In genomic region chr14:98724734-98725133, GRCh38 we compare ENCODE assay signal across 19 cellular contexts.
DNase-seq lines count a peak whose midpoint lies in the region; FAIRE-seq and TF ChIP-seq lines count a peak whose summit lies in the region.
"Had no signal": no experiment of that assay in that cellular context is flagged by ENCODE, and none has a peak within 500 bp of the region (broad histone marks: within the 10 kb centered on the region; RNA-seq: fewer than 3 reads in every experiment).

No MANE protein-coding gene starts in this region.

- no peak overlapping the region for H2BK5ac ChIP-seq in H1 (ENCODE audit: low read depth, low read length)

- H3K4me3 Mint-ChIP-seq in neural progenitor cell: no peak overlapping the region
- H3K4me3 Mint-ChIP-seq: CD8-positive, alpha-beta memory T cell had no signal

- H3K4me1 Mint-ChIP-seq in neural progenitor cell: peaks cover 2% of the 10 kb centered on the region
- H3K4me1 Mint-ChIP-seq: CD8-positive, alpha-beta memory T cell had no signal

- TF ChIP-seq EP300 in H1 (IDR thresholded peaks at IDR 0.05; ENCODE audit: borderline replicate concordance in 1 of 2, low read depth in 2 of 2, low read length in 2 of 2): no peak

- no peaks in the 10 kb centered on the region for H3K36me3 Mint-ChIP-seq in neural progenitor cell

- no peak overlapping the region for H2BK15ac ChIP-seq in H1 (ENCODE audit: low read length)

- WGBS in H1 (ENCODE audit: extremely low coverage in 1 of 2, insufficient coverage in 1 of 2, insufficient read length in 1 of 2, insufficient replicate concordance in 2 of 2, low coverage in 1 of 2, low lambda C conversion rate in 2 of 2, missing lambda C conversion rate in 1 of 2), 2 experiments: 85% methylated on average over 9 of the region's 9 CpGs; no CpG with 5 or more reads in 1 of the 2 experiments

- no peaks in the 10 kb centered on the region for H3K9me2 ChIP-seq in MM.1S (replicated peaks; ENCODE audit: insufficient read depth, low read length)

- no peak overlapping the region for H4K8ac ChIP-seq in H1 (ENCODE audit: extremely low read depth, insufficient read depth, low read length)

- FAIRE-seq in H1 (lab: Jason Lieb, UNC): no peak
- FAIRE-seq: A204.1, H54 had no signal

- H3K18ac ChIP-seq in H1 (ENCODE audit: extremely low read depth, low read length): peak overlapping the region; percentile 7; the same call in 1 of the 2 replicates

- POLR2A ChIA-PET in H1 (lab: Charles Lee; ENCODE audit: partially characterized antibody): no interaction called here

- no peaks in the 10 kb centered on the region for H3K9me3 ChIP-seq in MM.1S (replicated peaks; ENCODE audit: insufficient read depth, low read length)
- no peaks in the 10 kb centered on the region for H3K9me3 ChIP-seq in H1 (ENCODE audit: insufficient read depth in 2 of 2, low read depth in 1 of 2, low read length in 1 of 2)
- H3K9me3 ChIP-seq in neural progenitor cell (ENCODE audit: low read depth): no peaks in the 10 kb centered on the region

- H3K4me3 ChIP-seq in MM.1S (ENCODE audit: low read length) (no peak overlapping the region), H1 (ENCODE audit: extremely low read depth in 1 of 4, insufficient read depth in 2 of 4, low read depth in 3 of 4, low read length in 4 of 4) (no peak overlapping the region), neural progenitor cell (no peak overlapping the region)

- CTCF ChIA-PET in H1 (lab: Charles Lee; ENCODE audit: partially characterized antibody): interaction anchor here (0.7 kb wide), 1 partner anchor 170 kb away, joined by 3 read pairs; no protein-coding TSS in a partner anchor

- no peak overlapping the region for H3K56ac ChIP-seq in H1 (replicated peaks; ENCODE audit: insufficient read length, low read depth, low read length)

- H3K27me3 Mint-ChIP-seq in neural progenitor cell (ENCODE audit: insufficient read depth, low read depth): peaks cover 7% of the 10 kb centered on the region

- no peak overlapping the region for H3K9ac ChIP-seq in MM.1S (ENCODE audit: low read length)
- H3K9ac ChIP-seq in H1 (replicated peaks in 1 of 4; ENCODE audit: extremely low read depth in 1 of 4, low read depth in 3 of 4, low read length in 3 of 4): no peak overlapping the region; a peak in 1 of 7 replicates
- H3K9ac ChIP-seq in neural progenitor cell: no peak overlapping the region

- H2AK5ac ChIP-seq in H1 (ENCODE audit: low read depth, low read length): no peak overlapping the region

- H3K79me1 ChIP-seq in H1 (ENCODE audit: low read depth, low read length): no peaks in the 10 kb centered on the region

- H3K23ac ChIP-seq in H1 (ENCODE audit: insufficient read length): no peak overlapping the region

- no peak overlapping the region for H4K5ac ChIP-seq in H1 (ENCODE audit: insufficient read length, low read depth, low read length)

- H4K91ac ChIP-seq in H1 (replicated peaks; ENCODE audit: insufficient read length, low read length): no peak overlapping the region

- no peak overlapping the region for H3K27ac Mint-ChIP-seq in neural progenitor cell

- no peak overlapping the region for H2BK12ac ChIP-seq in H1 (ENCODE audit: low read depth, low read length)

- H3K27ac ChIP-seq in MM.1S (ENCODE audit: low read length) (peak overlapping the region; percentile 55; the same call in 1 of the 2 replicates), H1 (ENCODE audit: low read depth, low read length) (no peak overlapping the region), neural progenitor cell (no peak overlapping the region)
- H3K27ac ChIP-seq: C4-2B had no signal

- H3K79me2 ChIP-seq in MM.1S (ENCODE audit: low read length) (no peaks in the 10 kb centered on the region), H1 (ENCODE audit: control insufficient read depth in 1 of 2, insufficient read depth in 2 of 2, low read length in 2 of 2) (no peaks in the 10 kb centered on the region), neural progenitor cell (ENCODE audit: low read depth) (no peaks in the 10 kb centered on the region)

- H3K4me1 ChIP-seq in MM.1S (ENCODE audit: low read length) (peaks cover 32% of the 10 kb centered on the region), H1 (replicated peaks in 1 of 4; ENCODE audit: control insufficient read depth in 3 of 4, insufficient read depth in 4 of 4, low read length in 3 of 4) (peaks cover 0 to 3% (median under 1%) of the 10 kb centered on the region in 4 experiments; a peak in 2 of 7 replicates), neural progenitor cell (peaks cover 10% of the 10 kb centered on the region)

- no peaks in the 10 kb centered on the region for H3K23me2 ChIP-seq in H1 (ENCODE audit: low read depth, low read length)

- no peaks in the 10 kb centered on the region for H4K20me1 ChIP-seq in MM.1S (ENCODE audit: insufficient read depth, low read length)
- H4K20me1 ChIP-seq in H1 (replicated peaks in 1 of 2; ENCODE audit: control insufficient read depth in 1 of 2, insufficient read depth in 2 of 2, low read length in 2 of 2): no peaks in the 10 kb centered on the region
- no peaks in the 10 kb centered on the region for H4K20me1 ChIP-seq in neural progenitor cell (ENCODE audit: low read depth)

- no peak overlapping the region for H3K14ac ChIP-seq in H1 (ENCODE audit: insufficient read length)

- H3K4me2 ChIP-seq in MM.1S (ENCODE audit: low read depth, low read length) (peak overlapping the region; percentile 58; the same call in 1 of the 2 replicates), H1 (ENCODE audit: insufficient read depth in 1 of 2, low read depth in 2 of 2, low read length in 2 of 2) (no peak overlapping the region), neural progenitor cell (no peak overlapping the region)

- H2BK120ac ChIP-seq in H1 (replicated peaks; ENCODE audit: low read depth, low read length): no peak overlapping the region

- no peaks in the 10 kb centered on the region for H3K36me3 ChIP-seq in MM.1S (replicated peaks; ENCODE audit: insufficient read depth, low read length)
- no peaks in the 10 kb centered on the region for H3K36me3 ChIP-seq in H1 (ENCODE audit: control insufficient read depth in 2 of 4, insufficient read depth in 4 of 4, low read length in 3 of 4)
- H3K36me3 ChIP-seq in neural progenitor cell: no peaks in the 10 kb centered on the region

- 0 out of 2 replicates have a peak overlapping the region, but pooled peaks have one; percentile 35 for H2AFZ ChIP-seq in MM.1S (ENCODE audit: low read length)
- H2AFZ ChIP-seq in H1 (ENCODE audit: low read length): peak overlapping the region; percentile 83; the same call in 1 of the 2 replicates
- H2AFZ ChIP-seq in neural progenitor cell (replicated peaks): no peak overlapping the region

- H3F3A ChIP-seq in MM.1S (ENCODE audit: insufficient read depth, low read length) (peaks cover 4% of the 10 kb centered on the region), neural progenitor cell (ENCODE audit: low read depth) (no peaks in the 10 kb centered on the region)

- H2BK20ac ChIP-seq in H1 (ENCODE audit: low read length): no peak overlapping the region

- no peak for TF ChIP-seq CTCF in MM.1S (IDR thresholded peaks at IDR 0.05; ENCODE audit: low read length)
- no peak for TF ChIP-seq CTCF in H1 (IDR thresholded peaks at IDR 0.05; ENCODE audit: control extremely low read depth in 1 of 3, insufficient read depth in 1 of 3, low read depth in 1 of 3, low read length in 3 of 3)
- TF ChIP-seq CTCF in neural progenitor cell (IDR thresholded peaks at IDR 0.05): no peak

- no peaks in the 10 kb centered on the region for H3K27me3 ChIP-seq in MM.1S (replicated peaks; ENCODE audit: insufficient read depth, low read length)
- no peaks in the 10 kb centered on the region for H3K27me3 ChIP-seq in H1 (replicated peaks in 1 of 4; ENCODE audit: control insufficient read depth in 3 of 4, extremely low read depth in 1 of 4, insufficient read depth in 3 of 4, low read length in 3 of 4)
- no peaks in the 10 kb centered on the region for H3K27me3 ChIP-seq in neural progenitor cell

- DNase-seq in ELF-1 (ENCODE audit: low read depth, low spot score) (peak; percentile 5), MM.1S (no peak), H1 (ENCODE audit: low read depth in 1 of 2, low spot score in 2 of 2) (no peak), neural progenitor cell (ENCODE audit: low spot score) (peak; percentile 13), cortex of kidney (lab: John Stamatoyannopoulos, UW) (no peak), RKO (ENCODE audit: low spot score) (no peak), D341Med (ENCODE audit: low spot score) (no peak), GF-D8 (lab: John Stamatoyannopoulos, UW) (no peak)
- DNase-seq: Calu3; CD8-positive, alpha-beta memory T cell; GDM1; NCI-H1092 treated with DMSO at 0.1 percent for 48 hours; NCI-H1436 treated with DMSO at 0.1 percent for 48 hours; NCI-H2029; NCI-H2171 treated with DMSO at 0.1 percent for 48 hours; NCI-H524 treated with DMSO at 0.1 percent for 48 hours had no signal

- no peak for TF ChIP-seq RAD21 in H1 (IDR thresholded peaks at IDR 0.05 in 1 of 2, conservative IDR thresholded peaks at IDR 0.05 in 1 of 2; ENCODE audit: low read depth in 2 of 2, low read length in 2 of 2)

- H3K4ac ChIP-seq in H1 (replicated peaks; ENCODE audit: insufficient read length, low read depth, low read length): no peak overlapping the region

- no peak for TF ChIP-seq POLR2A in H1 (IDR thresholded peaks at IDR 0.05; ENCODE audit: control extremely low read depth in 1 of 2, low read depth in 2 of 2, low read length in 2 of 2)

- H3K9me3 Mint-ChIP-seq in neural progenitor cell: no peaks in the 10 kb centered on the region
- H3K9me3 Mint-ChIP-seq: CD8-positive, alpha-beta memory T cell had no signal

TF ChIP-seq in H1, 55 proteins besides CTCF, POLR2A, EP300 and RAD21:
- TF ChIP-seq BACH1 (IDR thresholded peaks at IDR 0.05; ENCODE audit: low read length) (no peak), SIRT6 (IDR thresholded peaks at IDR 0.05; ENCODE audit: low read length) (no peak), POLR2AphosphoS5 (IDR thresholded peaks at IDR 0.05; ENCODE audit: low read depth, low read length) (no peak), RNF2 (IDR thresholded peaks at IDR 0.05; ENCODE audit: borderline replicate concordance, low read depth, low read length, missing control alignments, poor library complexity, severe bottlenecking) (no peak), FOSL1 (IDR thresholded peaks at IDR 0.05; ENCODE audit: insufficient read depth, low read depth, low read length) (no peak), SRF (IDR thresholded peaks at IDR 0.05; ENCODE audit: low read depth, low read length) (no peak), EGR1 (IDR thresholded peaks at IDR 0.05; ENCODE audit: borderline replicate concordance, low read depth, low read length) (no peak), TBP (IDR thresholded peaks at IDR 0.05; ENCODE audit: low read depth, low read length) (no peak), TCF12 (IDR thresholded peaks at IDR 0.05; ENCODE audit: low read depth, low read length) (no peak), RXRA (IDR thresholded peaks at IDR 0.05; ENCODE audit: insufficient read depth, low read depth, low read length) (no peak), NRF1 (IDR thresholded peaks at IDR 0.05; ENCODE audit: low read depth, low read length) (no peak)
TF ChIP-seq in H1: peak in this region for 0.

Comparison
In these comparisons a context has a peak if more than half of its experiments do, and no peak if none do; other contexts are left out.
1. DNase-seq: peak in ELF-1 (single experiment) and neural progenitor cell (single experiment); none in MM.1S (single experiment), H1 (0 of 2), cortex of kidney (single experiment), RKO (single experiment), D341Med (single experiment) and GF-D8 (single experiment).